Comparison of ENCODE assay signal across 28 cellular contexts in genomic region chr12:102204025-102204424, GRCh38. TPM values are rescaled to one million over a fixed set of nuclear protein-coding genes. Genes with fewer than 3 reads are reported as not detected.
"Had no signal": no experiment of that assay in that cellular context is flagged by ENCODE, and none has a peak within 500 bp of the region (broad histone marks: within the 10 kb centered on the region; RNA-seq: fewer than 3 reads in every experiment).

No MANE protein-coding gene starts in this region.

- H3K4me1 ChIP-seq: adrenal gland, body of pancreas, esophagus muscularis mucosa, foreskin keratinocyte, gastrocnemius medialis, heart left ventricle had no signal

- H3K4me3 Mint-ChIP-seq: activated CD4-positive, alpha-beta T cell treated with anti-CD3 and anti-CD28 coated beads for 36 hours; activated CD4-positive, alpha-beta T cell treated with anti-CD3 and anti-CD28 coated beads, Interleukin-2, amount 10 ng/mL, durations not matched to agents 7 days and 5 days; activated naive CD4-positive, alpha-beta T cell treated with anti-CD3 and anti-CD28 coated beads for 36 hours; activated naive CD4-positive, alpha-beta T cell treated with anti-CD3 and anti-CD28 coated beads, Interleukin-2, amount 50 U/mL, for 24 hours; activated T-cell treated with anti-CD3 and anti-CD28 coated beads, Interleukin-2, amount 50 U/mL, for 24 hours; effector memory CD8-positive, alpha-beta T cell had no signal

- H3K27ac ChIP-seq: adrenal gland, body of pancreas, esophagus muscularis mucosa, foreskin keratinocyte, gastrocnemius medialis, heart left ventricle had no signal

- H3K27ac Mint-ChIP-seq: activated CD4-positive, alpha-beta T cell treated with anti-CD3 and anti-CD28 coated beads for 36 hours; activated CD4-positive, alpha-beta T cell treated with anti-CD3 and anti-CD28 coated beads, Interleukin-2, amount 10 ng/mL, durations not matched to agents 7 days and 5 days; activated naive CD4-positive, alpha-beta T cell treated with anti-CD3 and anti-CD28 coated beads for 36 hours; activated naive CD4-positive, alpha-beta T cell treated with anti-CD3 and anti-CD28 coated beads, Interleukin-2, amount 50 U/mL, for 24 hours; activated T-cell treated with anti-CD3 and anti-CD28 coated beads, Interleukin-2, amount 50 U/mL, for 24 hours; effector memory CD8-positive, alpha-beta T cell had no signal

- H3K27me3 Mint-ChIP-seq: activated CD4-positive, alpha-beta T cell treated with anti-CD3 and anti-CD28 coated beads for 36 hours; activated CD4-positive, alpha-beta T cell treated with anti-CD3 and anti-CD28 coated beads, Interleukin-2, amount 10 ng/mL, durations not matched to agents 7 days and 5 days; activated naive CD4-positive, alpha-beta T cell treated with anti-CD3 and anti-CD28 coated beads, Interleukin-2, amount 50 U/mL, for 24 hours; activated T-cell treated with anti-CD3 and anti-CD28 coated beads, Interleukin-2, amount 50 U/mL, for 24 hours; effector memory CD8-positive, alpha-beta T cell had no signal

- ATAC-seq: body of pancreas; effector memory CD8-positive, alpha-beta T cell; foreskin keratinocyte; gastrocnemius medialis; heart left ventricle had no signal

- H3K27me3 ChIP-seq: adrenal gland, body of pancreas, esophagus muscularis mucosa, foreskin keratinocyte, gastrocnemius medialis, heart left ventricle had no signal

- FAIRE-seq: colon had no signal

- H3K9me3 ChIP-seq: adrenal gland, body of pancreas had no signal

- H3K4me3 ChIP-seq: adrenal gland, body of pancreas, esophagus muscularis mucosa, gastrocnemius medialis, heart left ventricle had no signal

- DNase-seq: activated CD4-positive, alpha-beta T cell treated with anti-CD3 and anti-CD28 coated beads for 36 hours; activated CD4-positive, alpha-beta T cell treated with anti-CD3 and anti-CD28 coated beads, Interleukin-2, amount 10 ng/mL, durations not matched to agents 7 days and 5 days; activated CD4-positive, alpha-beta T cell treated with anti-CD3 and anti-CD28 coated beads, Interleukin-2, amount 50 U/mL, for 48 hours; activated CD4-positive, CD25-positive, alpha-beta regulatory T cell; activated CD4-positive, CD25-positive, alpha-beta regulatory T cell treated with anti-CD3 and anti-CD28 coated beads, Interleukin-2, amount 50 U/mL, for 72 hours; activated CD8-positive, alpha-beta memory T cell treated with anti-CD3 and anti-CD28 coated beads, Interleukin-2, amount 50 U/mL, for 48 hours; activated effector memory CD4-positive, alpha-beta T cell treated with anti-CD3 and anti-CD28 coated beads, Interleukin-2, amount 50 U/mL, for 16 hours; activated naive CD4-positive, alpha-beta T cell treated with anti-CD3 and anti-CD28 coated beads for 36 hours; activated T-cell treated with anti-CD3 and anti-CD28 coated beads for 4 hours; activated T-cell treated with anti-CD3 and anti-CD28 coated beads, Interleukin-2, amount 50 U/mL, for 24 hours; adrenal gland; amygdala; aorta; body of pancreas; caudate nucleus; cortex of kidney; dermis blood vessel endothelial cell; effector CD4-positive, alpha-beta T cell; effector memory CD8-positive, alpha-beta T cell; erythroblast; foreskin keratinocyte; gastrocnemius medialis; glutamatergic neuron had no signal

- H3K4me1 Mint-ChIP-seq: activated CD4-positive, alpha-beta T cell treated with anti-CD3 and anti-CD28 coated beads for 36 hours; activated CD4-positive, alpha-beta T cell treated with anti-CD3 and anti-CD28 coated beads, Interleukin-2, amount 10 ng/mL, durations not matched to agents 7 days and 5 days; activated naive CD4-positive, alpha-beta T cell treated with anti-CD3 and anti-CD28 coated beads, Interleukin-2, amount 50 U/mL, for 24 hours had no signal

- H3K36me3 ChIP-seq: adrenal gland, esophagus muscularis mucosa, gastrocnemius medialis, heart left ventricle had no signal

RNA-seq across cellular contexts. Expression of gene PMCH, which starts 6.4 kb away (rescaled TPM):
- total RNA-seq: activated CD4-positive, alpha-beta T cell treated with anti-CD3 and anti-CD28 coated beads, Interleukin-2, amount 10 ng/mL, durations not matched to agents 7 days and 5 days; activated naive CD4-positive, alpha-beta T cell treated with anti-CD3 and anti-CD28 coated beads for 36 hours; adrenal gland; aorta; body of pancreas; chondrocyte; dermis blood vessel endothelial cell; esophagus muscularis mucosa; foreskin keratinocyte; gastrocnemius medialis; heart left ventricle had no signal
- polyA plus RNA-seq: adrenal gland, aorta, foreskin keratinocyte, heart left ventricle had no signal
